ENCODE assay signal across 2 cellular contexts in the genomic region with DNA sequence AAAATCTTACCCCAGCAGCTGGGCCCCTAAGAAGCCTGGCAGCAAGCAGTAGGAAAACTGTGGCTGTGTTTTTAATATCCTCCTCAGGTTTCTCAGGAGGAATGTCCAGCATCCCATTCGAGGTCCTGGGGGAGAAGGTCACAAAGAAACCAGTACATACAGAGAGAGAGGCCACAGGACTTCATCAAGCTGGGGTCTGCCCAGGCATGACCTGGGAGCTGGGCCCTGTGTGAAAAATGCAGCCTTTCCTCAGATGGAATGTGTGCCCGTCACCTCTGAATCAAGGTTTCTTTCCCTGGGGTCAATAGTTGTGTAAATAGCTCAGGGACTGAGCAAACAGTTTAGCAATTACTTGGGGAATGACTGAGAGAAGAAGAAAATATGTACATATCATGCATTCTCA.
TF ChIP-seq lines count a peak whose summit lies in the region.

No MANE protein-coding gene starts in this region.

TF ChIP-seq in A549, 52 proteins besides CTCF, POLR2A, EP300 and RAD21:
- TF ChIP-seq FOSL2 (IDR thresholded peaks at IDR 0.05) (no peak), FOSL2 (CRISPR knock-in tag; IDR thresholded peaks at IDR 0.05) (peak; percentile 52; the same call in 1 of the 2 replicates), GATA3 (IDR thresholded peaks at IDR 0.05; ENCODE audit: borderline replicate concordance) (peak; percentile 64), JUN (IDR thresholded peaks at IDR 0.05) (peak in 1 of 2 experiments; percentile 29; a peak in 1 of 5 replicates), PHF8 (IDR thresholded peaks at IDR 0.05; ENCODE audit: borderline replicate concordance, low read depth) (no peak), TP53 (CRISPR knock-in tag; IDR thresholded peaks at IDR 0.05) (no peak), ZNF302 (CRISPR knock-in tag; IDR thresholded peaks at IDR 0.05) (no peak), RCOR1 (IDR thresholded peaks at IDR 0.05; ENCODE audit: low read depth, low read length) (no peak), CEBPB (IDR thresholded peaks at IDR 0.05) (peak; percentile 10 to 75; a peak in 2 of 4 replicates)
- TF ChIP-seq, protein P1, sequence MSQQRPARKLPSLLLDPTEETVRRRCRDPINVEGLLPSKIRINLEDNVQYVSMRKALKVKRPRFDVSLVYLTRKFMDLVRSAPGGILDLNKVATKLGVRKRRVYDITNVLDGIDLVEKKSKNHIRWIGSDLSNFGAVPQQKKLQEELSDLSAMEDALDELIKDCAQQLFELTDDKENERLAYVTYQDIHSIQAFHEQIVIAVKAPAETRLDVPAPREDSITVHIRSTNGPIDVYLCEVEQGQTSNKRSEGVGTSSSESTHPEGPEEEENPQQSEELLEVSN (IDR thresholded peaks at IDR 0.05; ENCODE audit: borderline replicate concordance, low read depth): no peak
- TF ChIP-seq, protein P2, sequence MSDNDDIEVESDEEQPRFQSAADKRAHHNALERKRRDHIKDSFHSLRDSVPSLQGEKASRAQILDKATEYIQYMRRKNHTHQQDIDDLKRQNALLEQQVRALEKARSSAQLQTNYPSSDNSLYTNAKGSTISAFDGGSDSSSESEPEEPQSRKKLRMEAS (IDR thresholded peaks at IDR 0.05): peak; percentile 52; the same call in 1 of the 2 replicates

TF ChIP-seq in HepG2, 621 proteins besides CTCF, POLR2A, EP300 and RAD21 (continues in another document):
- TF ChIP-seq FOXP1 (IDR thresholded peaks at IDR 0.05) (peak; percentile 59; the same call in 1 of the 2 replicates), FOXP1 (CRISPR knock-in tag; IDR thresholded peaks at IDR 0.05) (peak; percentile 95), ZNF138 (CRISPR knock-in tag; IDR thresholded peaks at IDR 0.05; ENCODE audit: low read depth) (no peak), ZNF20 (CRISPR knock-in tag; IDR thresholded peaks at IDR 0.05) (no peak), NR2F2 (IDR thresholded peaks at IDR 0.05; ENCODE audit: borderline replicate concordance, low read depth) (peak; percentile 98), SNRNP70 (IDR thresholded peaks at IDR 0.05; ENCODE audit: low read depth, low read length) (no peak), ZNF557 (CRISPR knock-in tag; IDR thresholded peaks at IDR 0.05) (no peak), KDM1A (CRISPR knock-in tag; IDR thresholded peaks at IDR 0.05) (no peak), ZKSCAN5 (CRISPR knock-in tag; IDR thresholded peaks at IDR 0.05) (no peak), ZNF224 (CRISPR knock-in tag; IDR thresholded peaks at IDR 0.05) (no peak), ZNF329 (CRISPR knock-in tag; IDR thresholded peaks at IDR 0.05; ENCODE audit: low read depth) (no peak), MTF2 (CRISPR knock-in tag; IDR thresholded peaks at IDR 0.05; ENCODE audit: borderline replicate concordance) (no peak), ZNF33A (CRISPR knock-in tag; IDR thresholded peaks at IDR 0.05; ENCODE audit: borderline replicate concordance) (no peak), ZNF674 (CRISPR knock-in tag; IDR thresholded peaks at IDR 0.05; ENCODE audit: low read depth) (no peak), TEAD3 (CRISPR knock-in tag; optimal IDR thresholded peaks at IDR 0.05; ENCODE audit: borderline replicate concordance) (peak; percentile 98), MEF2D (CRISPR knock-in tag; IDR thresholded peaks at IDR 0.05) (0 out of 2 replicates have a peak, but pooled peaks have one; percentile 54), SP5 (CRISPR knock-in tag; IDR thresholded peaks at IDR 0.05; ENCODE audit: borderline replicate concordance, low read depth) (peak; percentile 89), HMGA1 (CRISPR knock-in tag; conservative IDR thresholded peaks at IDR 0.05) (no peak), CREB1 (IDR thresholded peaks at IDR 0.05) (no peak), CREB1 (CRISPR knock-in tag; IDR thresholded peaks at IDR 0.05) (peak; percentile 63; the same call in 1 of the 2 replicates), SMAD3 (CRISPR knock-in tag; IDR thresholded peaks at IDR 0.05) (peak; percentile 87; the same call in 1 of the 2 replicates), ZNF33B (CRISPR knock-in tag; IDR thresholded peaks at IDR 0.05) (no peak)
- TF ChIP-seq, protein P3, sequence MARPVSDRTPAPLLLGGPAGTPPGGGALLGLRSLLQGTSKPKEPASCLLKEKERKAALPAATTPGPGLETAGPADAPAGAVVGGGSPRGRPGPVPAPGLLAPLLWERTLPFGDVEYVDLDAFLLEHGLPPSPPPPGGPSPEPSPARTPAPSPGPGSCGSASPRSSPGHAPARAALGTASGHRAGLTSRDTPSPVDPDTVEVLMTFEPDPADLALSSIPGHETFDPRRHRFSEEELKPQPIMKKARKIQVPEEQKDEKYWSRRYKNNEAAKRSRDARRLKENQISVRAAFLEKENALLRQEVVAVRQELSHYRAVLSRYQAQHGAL (CRISPR knock-in tag; IDR thresholded peaks at IDR 0.05; ENCODE audit: not compliant biosample characterization): no peak
- TF ChIP-seq, protein P4, sequence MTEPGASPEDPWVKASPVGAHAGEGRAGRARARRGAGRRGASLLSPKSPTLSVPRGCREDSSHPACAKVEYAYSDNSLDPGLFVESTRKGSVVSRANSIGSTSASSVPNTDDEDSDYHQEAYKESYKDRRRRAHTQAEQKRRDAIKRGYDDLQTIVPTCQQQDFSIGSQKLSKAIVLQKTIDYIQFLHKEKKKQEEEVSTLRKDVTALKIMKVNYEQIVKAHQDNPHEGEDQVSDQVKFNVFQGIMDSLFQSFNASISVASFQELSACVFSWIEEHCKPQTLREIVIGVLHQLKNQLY (CRISPR knock-in tag; IDR thresholded peaks at IDR 0.05): peak; percentile 88
- TF ChIP-seq, protein P5, sequence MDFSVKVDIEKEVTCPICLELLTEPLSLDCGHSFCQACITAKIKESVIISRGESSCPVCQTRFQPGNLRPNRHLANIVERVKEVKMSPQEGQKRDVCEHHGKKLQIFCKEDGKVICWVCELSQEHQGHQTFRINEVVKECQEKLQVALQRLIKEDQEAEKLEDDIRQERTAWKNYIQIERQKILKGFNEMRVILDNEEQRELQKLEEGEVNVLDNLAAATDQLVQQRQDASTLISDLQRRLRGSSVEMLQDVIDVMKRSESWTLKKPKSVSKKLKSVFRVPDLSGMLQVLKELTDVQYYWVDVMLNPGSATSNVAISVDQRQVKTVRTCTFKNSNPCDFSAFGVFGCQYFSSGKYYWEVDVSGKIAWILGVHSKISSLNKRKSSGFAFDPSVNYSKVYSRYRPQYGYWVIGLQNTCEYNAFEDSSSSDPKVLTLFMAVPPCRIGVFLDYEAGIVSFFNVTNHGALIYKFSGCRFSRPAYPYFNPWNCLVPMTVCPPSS (IDR thresholded peaks at IDR 0.05): no peak
- TF ChIP-seq, protein P6, sequence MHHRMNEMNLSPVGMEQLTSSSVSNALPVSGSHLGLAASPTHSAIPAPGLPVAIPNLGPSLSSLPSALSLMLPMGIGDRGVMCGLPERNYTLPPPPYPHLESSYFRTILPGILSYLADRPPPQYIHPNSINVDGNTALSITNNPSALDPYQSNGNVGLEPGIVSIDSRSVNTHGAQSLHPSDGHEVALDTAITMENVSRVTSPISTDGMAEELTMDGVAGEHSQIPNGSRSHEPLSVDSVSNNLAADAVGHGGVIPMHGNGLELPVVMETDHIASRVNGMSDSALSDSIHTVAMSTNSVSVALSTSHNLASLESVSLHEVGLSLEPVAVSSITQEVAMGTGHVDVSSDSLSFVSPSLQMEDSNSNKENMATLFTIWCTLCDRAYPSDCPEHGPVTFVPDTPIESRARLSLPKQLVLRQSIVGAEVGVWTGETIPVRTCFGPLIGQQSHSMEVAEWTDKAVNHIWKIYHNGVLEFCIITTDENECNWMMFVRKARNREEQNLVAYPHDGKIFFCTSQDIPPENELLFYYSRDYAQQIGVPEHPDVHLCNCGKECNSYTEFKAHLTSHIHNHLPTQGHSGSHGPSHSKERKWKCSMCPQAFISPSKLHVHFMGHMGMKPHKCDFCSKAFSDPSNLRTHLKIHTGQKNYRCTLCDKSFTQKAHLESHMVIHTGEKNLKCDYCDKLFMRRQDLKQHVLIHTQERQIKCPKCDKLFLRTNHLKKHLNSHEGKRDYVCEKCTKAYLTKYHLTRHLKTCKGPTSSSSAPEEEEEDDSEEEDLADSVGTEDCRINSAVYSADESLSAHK (CRISPR knock-in tag; IDR thresholded peaks at IDR 0.05; ENCODE audit: borderline replicate concordance): no peak
- TF ChIP-seq, protein P7, sequence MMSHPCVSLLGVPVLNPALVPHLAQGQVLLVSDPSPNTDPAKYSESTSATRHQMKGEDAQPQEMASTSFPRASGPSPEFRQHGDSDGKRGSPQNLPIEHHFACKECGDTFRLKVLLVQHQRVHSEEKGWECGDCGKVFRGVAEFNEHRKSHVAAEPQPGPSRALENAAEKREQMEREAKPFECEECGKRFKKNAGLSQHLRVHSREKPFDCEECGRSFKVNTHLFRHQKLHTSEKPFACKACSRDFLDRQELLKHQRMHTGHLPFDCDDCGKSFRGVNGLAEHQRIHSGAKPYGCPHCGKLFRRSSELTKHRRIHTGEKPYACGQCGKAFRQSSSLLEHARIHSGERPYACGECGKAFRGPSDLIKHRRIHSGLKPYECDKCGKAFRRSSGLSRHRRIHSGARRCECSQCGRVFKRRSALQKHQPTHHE (CRISPR knock-in tag; IDR thresholded peaks at IDR 0.05; ENCODE audit: borderline replicate concordance): no peak
- TF ChIP-seq, protein P8, sequence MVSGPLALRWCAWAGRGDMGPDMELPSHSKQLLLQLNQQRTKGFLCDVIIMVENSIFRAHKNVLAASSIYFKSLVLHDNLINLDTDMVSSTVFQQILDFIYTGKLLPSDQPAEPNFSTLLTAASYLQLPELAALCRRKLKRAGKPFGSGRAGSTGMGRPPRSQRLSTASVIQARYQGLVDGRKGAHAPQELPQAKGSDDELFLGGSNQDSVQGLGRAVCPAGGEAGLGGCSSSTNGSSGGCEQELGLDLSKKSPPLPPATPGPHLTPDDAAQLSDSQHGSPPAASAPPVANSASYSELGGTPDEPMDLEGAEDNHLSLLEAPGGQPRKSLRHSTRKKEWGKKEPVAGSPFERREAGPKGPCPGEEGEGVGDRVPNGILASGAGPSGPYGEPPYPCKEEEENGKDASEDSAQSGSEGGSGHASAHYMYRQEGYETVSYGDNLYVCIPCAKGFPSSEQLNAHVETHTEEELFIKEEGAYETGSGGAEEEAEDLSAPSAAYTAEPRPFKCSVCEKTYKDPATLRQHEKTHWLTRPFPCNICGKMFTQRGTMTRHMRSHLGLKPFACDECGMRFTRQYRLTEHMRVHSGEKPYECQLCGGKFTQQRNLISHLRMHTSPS (CRISPR knock-in tag; IDR thresholded peaks at IDR 0.05; ENCODE audit: low read depth): peak; percentile 79
- TF ChIP-seq, protein P9, sequence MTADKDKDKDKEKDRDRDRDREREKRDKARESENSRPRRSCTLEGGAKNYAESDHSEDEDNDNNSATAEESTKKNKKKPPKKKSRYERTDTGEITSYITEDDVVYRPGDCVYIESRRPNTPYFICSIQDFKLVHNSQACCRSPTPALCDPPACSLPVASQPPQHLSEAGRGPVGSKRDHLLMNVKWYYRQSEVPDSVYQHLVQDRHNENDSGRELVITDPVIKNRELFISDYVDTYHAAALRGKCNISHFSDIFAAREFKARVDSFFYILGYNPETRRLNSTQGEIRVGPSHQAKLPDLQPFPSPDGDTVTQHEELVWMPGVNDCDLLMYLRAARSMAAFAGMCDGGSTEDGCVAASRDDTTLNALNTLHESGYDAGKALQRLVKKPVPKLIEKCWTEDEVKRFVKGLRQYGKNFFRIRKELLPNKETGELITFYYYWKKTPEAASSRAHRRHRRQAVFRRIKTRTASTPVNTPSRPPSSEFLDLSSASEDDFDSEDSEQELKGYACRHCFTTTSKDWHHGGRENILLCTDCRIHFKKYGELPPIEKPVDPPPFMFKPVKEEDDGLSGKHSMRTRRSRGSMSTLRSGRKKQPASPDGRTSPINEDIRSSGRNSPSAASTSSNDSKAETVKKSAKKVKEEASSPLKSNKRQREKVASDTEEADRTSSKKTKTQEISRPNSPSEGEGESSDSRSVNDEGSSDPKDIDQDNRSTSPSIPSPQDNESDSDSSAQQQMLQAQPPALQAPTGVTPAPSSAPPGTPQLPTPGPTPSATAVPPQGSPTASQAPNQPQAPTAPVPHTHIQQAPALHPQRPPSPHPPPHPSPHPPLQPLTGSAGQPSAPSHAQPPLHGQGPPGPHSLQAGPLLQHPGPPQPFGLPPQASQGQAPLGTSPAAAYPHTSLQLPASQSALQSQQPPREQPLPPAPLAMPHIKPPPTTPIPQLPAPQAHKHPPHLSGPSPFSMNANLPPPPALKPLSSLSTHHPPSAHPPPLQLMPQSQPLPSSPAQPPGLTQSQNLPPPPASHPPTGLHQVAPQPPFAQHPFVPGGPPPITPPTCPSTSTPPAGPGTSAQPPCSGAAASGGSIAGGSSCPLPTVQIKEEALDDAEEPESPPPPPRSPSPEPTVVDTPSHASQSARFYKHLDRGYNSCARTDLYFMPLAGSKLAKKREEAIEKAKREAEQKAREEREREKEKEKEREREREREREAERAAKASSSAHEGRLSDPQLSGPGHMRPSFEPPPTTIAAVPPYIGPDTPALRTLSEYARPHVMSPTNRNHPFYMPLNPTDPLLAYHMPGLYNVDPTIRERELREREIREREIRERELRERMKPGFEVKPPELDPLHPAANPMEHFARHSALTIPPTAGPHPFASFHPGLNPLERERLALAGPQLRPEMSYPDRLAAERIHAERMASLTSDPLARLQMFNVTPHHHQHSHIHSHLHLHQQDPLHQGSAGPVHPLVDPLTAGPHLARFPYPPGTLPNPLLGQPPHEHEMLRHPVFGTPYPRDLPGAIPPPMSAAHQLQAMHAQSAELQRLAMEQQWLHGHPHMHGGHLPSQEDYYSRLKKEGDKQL (CRISPR knock-in tag; IDR thresholded peaks at IDR 0.05; ENCODE audit: low read depth): peak; percentile 96
- TF ChIP-seq, protein P10, sequence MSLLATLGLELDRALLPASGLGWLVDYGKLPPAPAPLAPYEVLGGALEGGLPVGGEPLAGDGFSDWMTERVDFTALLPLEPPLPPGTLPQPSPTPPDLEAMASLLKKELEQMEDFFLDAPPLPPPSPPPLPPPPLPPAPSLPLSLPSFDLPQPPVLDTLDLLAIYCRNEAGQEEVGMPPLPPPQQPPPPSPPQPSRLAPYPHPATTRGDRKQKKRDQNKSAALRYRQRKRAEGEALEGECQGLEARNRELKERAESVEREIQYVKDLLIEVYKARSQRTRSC (CRISPR knock-in tag; IDR thresholded peaks at IDR 0.05; ENCODE audit: low read depth): no peak
- TF ChIP-seq, protein P11, sequence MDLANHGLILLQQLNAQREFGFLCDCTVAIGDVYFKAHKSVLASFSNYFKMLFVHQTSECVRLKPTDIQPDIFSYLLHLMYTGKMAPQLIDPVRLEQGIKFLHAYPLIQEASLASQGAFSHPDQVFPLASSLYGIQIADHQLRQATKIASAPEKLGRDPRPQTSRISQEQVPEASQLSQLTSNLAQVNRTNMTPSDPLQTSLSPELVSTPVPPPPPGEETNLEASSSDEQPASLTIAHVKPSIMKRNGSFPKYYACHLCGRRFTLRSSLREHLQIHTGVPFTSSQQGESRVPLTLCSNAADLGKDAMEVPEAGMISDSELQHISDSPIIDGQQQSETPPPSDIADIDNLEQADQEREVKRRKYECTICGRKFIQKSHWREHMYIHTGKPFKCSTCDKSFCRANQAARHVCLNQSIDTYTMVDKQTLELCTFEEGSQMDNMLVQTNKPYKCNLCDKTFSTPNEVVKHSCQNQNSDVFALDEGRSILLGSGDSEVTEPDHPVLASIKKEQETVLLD (CRISPR knock-in tag; IDR thresholded peaks at IDR 0.05; ENCODE audit: low read depth): no peak
